8 cellular contexts compared by ENCODE assay signal in genomic region chr1:151340870-151341754, GRCh38. TPM values are rescaled to one million over a fixed set of nuclear protein-coding genes. Genes with fewer than 3 reads are reported as not detected.
DNase-seq lines count a peak whose midpoint lies in the region; ATAC-seq and TF ChIP-seq lines count a peak whose summit lies in the region.

No MANE protein-coding gene starts in this region.

- CTCF ChIA-PET in activated CD4-positive, alpha-beta T cell treated with anti-CD3 and anti-CD28 coated beads, Interleukin-2, amount 10 ng/mL, durations not matched to agents 7 days and 5 days (lab: Charles Lee), result interaction anchor here (0.7 to 3.9 kb wide), 24 partner anchors 10 to 148 kb away, joined by 3 to 42 read pairs (median 4); partner anchors contain the start of genes PI4KB, PSMB4, PSMD4 and ZNF687

- peak; percentile 93 for ATAC-seq in DND-41 (ENCODE audit: insufficient read depth, low read depth)
- peak; percentile 45 for ATAC-seq in HG03565 (IDR thresholded peaks at IDR 0.05; ENCODE audit: unreplicated experiment)
- ATAC-seq in effector memory CD8-positive, alpha-beta T cell (replicated peaks), result peak; percentile 90
- ATAC-seq in memory B cell (ENCODE audit: low read depth), result peak; percentile 88
- ATAC-seq in GM19455 (IDR thresholded peaks at IDR 0.05; ENCODE audit: unreplicated experiment), result no peak

- H2AFZ ChIP-seq in DND-41 (ENCODE audit: low read depth, low read length), result no peak overlapping the region

- no peak overlapping the region for H3K4me3 ChIP-seq in DND-41 (ENCODE audit: low read depth in 1 of 2, low read length in 2 of 2)

- no peak overlapping the region for H3K9ac ChIP-seq in DND-41 (ENCODE audit: low read depth, low read length)

- H3K9me3 ChIP-seq in DND-41 (ENCODE audit: insufficient read depth, low read length, severe bottlenecking), result no peaks in the 10 kb centered on the region

- H3K4me3 Mint-ChIP-seq in activated CD4-positive, alpha-beta T cell treated with anti-CD3 and anti-CD28 coated beads, Interleukin-2, amount 10 ng/mL, durations not matched to agents 7 days and 5 days, result no peak overlapping the region
- no peak overlapping the region for H3K4me3 Mint-ChIP-seq in effector memory CD8-positive, alpha-beta T cell
- H3K4me3 Mint-ChIP-seq in memory B cell, result no peak overlapping the region

- H3K27ac Mint-ChIP-seq in activated CD4-positive, alpha-beta T cell treated with anti-CD3 and anti-CD28 coated beads, Interleukin-2, amount 10 ng/mL, durations not matched to agents 7 days and 5 days, result no peak overlapping the region
- H3K27ac Mint-ChIP-seq in effector memory CD8-positive, alpha-beta T cell, result peak overlapping the region in 1 of 2 donors; percentile 5
- H3K27ac Mint-ChIP-seq in memory B cell, result peak overlapping the region; percentile 14

- peaks cover 23% of the 10 kb centered on the region for H3K4me1 ChIP-seq in DND-41 (ENCODE audit: insufficient read depth, low read length)

- peaks cover 27% of the 10 kb centered on the region for H3K36me3 Mint-ChIP-seq in activated CD4-positive, alpha-beta T cell treated with anti-CD3 and anti-CD28 coated beads, Interleukin-2, amount 10 ng/mL, durations not matched to agents 7 days and 5 days (ENCODE audit: low read depth)
- H3K36me3 Mint-ChIP-seq in effector memory CD8-positive, alpha-beta T cell (ENCODE audit: insufficient read depth), result peaks cover 36% of the 10 kb centered on the region
- H3K36me3 Mint-ChIP-seq in memory B cell, result peaks cover 27% of the 10 kb centered on the region

- H3K4me2 ChIP-seq in DND-41 (ENCODE audit: insufficient read depth, low read length), result no peak overlapping the region

- peaks cover 10% of the 10 kb centered on the region for H3K79me2 ChIP-seq in DND-41 (ENCODE audit: insufficient read depth, low read length)

- peaks cover 44% of the 10 kb centered on the region for H3K36me3 ChIP-seq in DND-41 (ENCODE audit: insufficient read depth, low read length)

- 0 out of 2 replicates have a peak, but pooled peaks cover 3% of the 10 kb centered on the region for H4K20me1 ChIP-seq in DND-41 (ENCODE audit: insufficient read depth, low read length)

- no peaks in the 10 kb centered on the region for H3K27me3 ChIP-seq in DND-41 (ENCODE audit: insufficient read depth, low read length, poor library complexity)

- H3K9me3 Mint-ChIP-seq in activated CD4-positive, alpha-beta T cell treated with anti-CD3 and anti-CD28 coated beads, Interleukin-2, amount 10 ng/mL, durations not matched to agents 7 days and 5 days, result no peaks in the 10 kb centered on the region
- no peaks in the 10 kb centered on the region for H3K9me3 Mint-ChIP-seq in effector memory CD8-positive, alpha-beta T cell
- H3K9me3 Mint-ChIP-seq in memory B cell, result no peaks in the 10 kb centered on the region

- no peaks in the 10 kb centered on the region for H3K27me3 Mint-ChIP-seq in activated CD4-positive, alpha-beta T cell treated with anti-CD3 and anti-CD28 coated beads, Interleukin-2, amount 10 ng/mL, durations not matched to agents 7 days and 5 days
- H3K27me3 Mint-ChIP-seq in effector memory CD8-positive, alpha-beta T cell, result no peaks in the 10 kb centered on the region
- H3K27me3 Mint-ChIP-seq in memory B cell, result no peaks in the 10 kb centered on the region

- DNase-seq in DND-41, result peak; percentile 56
- peak; percentile 13 for DNase-seq in NCI-H524 treated with DMSO at 0.1 percent for 48 hours (lab: John Stamatoyannopoulos, UW)
- DNase-seq in activated CD4-positive, alpha-beta T cell treated with anti-CD3 and anti-CD28 coated beads, Interleukin-2, amount 10 ng/mL, durations not matched to agents 7 days and 5 days, result peak; percentile 70
- DNase-seq in effector memory CD8-positive, alpha-beta T cell, result peak; percentile 51 to 59 (median 54)
- DNase-seq in memory B cell (ENCODE audit: low spot score in 2 of 2), result peak; percentile 46 to 63
- peak; percentile 7 for DNase-seq in stimulated activated naive CD4-positive, alpha-beta T cell treated with Interleukin-2 at 50 U/mL for 16 hours (lab: John Stamatoyannopoulos, UW)

- POLR2A ChIA-PET in activated CD4-positive, alpha-beta T cell treated with anti-CD3 and anti-CD28 coated beads, Interleukin-2, amount 10 ng/mL, durations not matched to agents 7 days and 5 days (lab: Charles Lee), result no interaction called here

- TF ChIP-seq CTCF in DND-41 (IDR thresholded peaks at IDR 0.05; ENCODE audit: borderline replicate concordance, extremely low read depth, low read length, poor library complexity, severe bottlenecking), result peak; percentile 86

- peaks cover 27% of the 10 kb centered on the region for H3K4me1 Mint-ChIP-seq in activated CD4-positive, alpha-beta T cell treated with anti-CD3 and anti-CD28 coated beads, Interleukin-2, amount 10 ng/mL, durations not matched to agents 7 days and 5 days
- peaks cover 16 to 18% of the 10 kb centered on the region in 2 donors for H3K4me1 Mint-ChIP-seq in effector memory CD8-positive, alpha-beta T cell (ENCODE audit: low read depth in 2 of 2)
- H3K4me1 Mint-ChIP-seq in memory B cell, result peaks cover 32% of the 10 kb centered on the region

- H3K27ac ChIP-seq in DND-41 (ENCODE audit: low read length), result no peak overlapping the region

RNA-seq across cellular contexts. Expression of gene RFX5, which starts 5.9 kb away (rescaled TPM):
- 10 to 100 TPM; 69.7 to 76.4 TPM for total RNA-seq in activated CD4-positive, alpha-beta T cell treated with anti-CD3 and anti-CD28 coated beads, Interleukin-2, amount 10 ng/mL, durations not matched to agents 7 days and 5 days

RNA-seq across cellular contexts. Expression of gene PI4KB, which starts 13.9 kb away (rescaled TPM):
- total RNA-seq in activated CD4-positive, alpha-beta T cell treated with anti-CD3 and anti-CD28 coated beads, Interleukin-2, amount 10 ng/mL, durations not matched to agents 7 days and 5 days, result 10 to 100 TPM; 62.8 to 69.5 TPM

RNA-seq across cellular contexts. Expression of gene SELENBP1, which starts 31.4 kb away (rescaled TPM):
- not detected for total RNA-seq in activated CD4-positive, alpha-beta T cell treated with anti-CD3 and anti-CD28 coated beads, Interleukin-2, amount 10 ng/mL, durations not matched to agents 7 days and 5 days

RNA-seq across cellular contexts. Expression of gene PSMB4, which starts 58.3 kb away (rescaled TPM):
- 100 to 1,000 TPM; 290 to 303 TPM for total RNA-seq in activated CD4-positive, alpha-beta T cell treated with anti-CD3 and anti-CD28 coated beads, Interleukin-2, amount 10 ng/mL, durations not matched to agents 7 days and 5 days

RNA-seq across cellular contexts. Expression of gene ZNF687, which starts 59.0 kb away (rescaled TPM):
- 10 to 100 TPM; 27.4 to 27.7 TPM for total RNA-seq in activated CD4-positive, alpha-beta T cell treated with anti-CD3 and anti-CD28 coated beads, Interleukin-2, amount 10 ng/mL, durations not matched to agents 7 days and 5 days

Comparison
In these comparisons a context has a peak if more than half of its experiments do, and no peak if none do; other contexts are left out.
1. DNase-seq: peak in every context shown above with its lines; median percentile 70 in activated CD4-positive, alpha-beta T cell treated with anti-CD3 and anti-CD28 coated beads, Interleukin-2, amount 10 ng/mL, durations not matched to agents 7 days and 5 days; 56 in DND-41; 54 in memory B cell; 54 in effector memory CD8-positive, alpha-beta T cell; 13 in NCI-H524 treated with DMSO at 0.1 percent for 48 hours; 7 in stimulated activated naive CD4-positive, alpha-beta T cell treated with Interleukin-2 at 50 U/mL for 16 hours.